1 cellular context compared by ENCODE assay signal in genomic region chr1:106944721-106945120, GRCh38.
TF ChIP-seq lines count a peak whose summit lies in the region.

No MANE protein-coding gene starts in this region.

TF ChIP-seq in HepG2, 621 proteins besides CTCF, POLR2A, EP300 and RAD21 (continued from another document and continues in another):
- TF ChIP-seq PRDM10 (CRISPR knock-in tag; IDR thresholded peaks at IDR 0.05; ENCODE audit: low read depth) (no peak), CEBPB (IDR thresholded peaks at IDR 0.05; ENCODE audit: borderline replicate concordance, low read depth, low read length) (peak; percentile 68; the same call in 1 of the 2 replicates), ZNF703 (CRISPR knock-in tag; IDR thresholded peaks at IDR 0.05; ENCODE audit: borderline replicate concordance) (no peak), HES4 (CRISPR knock-in tag; IDR thresholded peaks at IDR 0.05; ENCODE audit: borderline replicate concordance) (no peak), POGK (CRISPR knock-in tag; conservative IDR thresholded peaks at IDR 0.05) (no peak), CEBPG (CRISPR knock-in tag; IDR thresholded peaks at IDR 0.05) (peak; percentile 48; the same call in 1 of the 2 replicates), ZNF432 (CRISPR knock-in tag; IDR thresholded peaks at IDR 0.05; ENCODE audit: borderline replicate concordance) (no peak), DMAP1 (CRISPR knock-in tag; IDR thresholded peaks at IDR 0.05) (no peak), KLF13 (CRISPR knock-in tag; IDR thresholded peaks at IDR 0.05) (no peak), MTERF4 (CRISPR knock-in tag; IDR thresholded peaks at IDR 0.05) (no peak), NCOA1 (CRISPR knock-in tag; IDR thresholded peaks at IDR 0.05) (no peak), DNMT1 (CRISPR knock-in tag; IDR thresholded peaks at IDR 0.05) (no peak), THAP9 (CRISPR knock-in tag; IDR thresholded peaks at IDR 0.05; ENCODE audit: borderline replicate concordance) (no peak), NFKBIZ (CRISPR knock-in tag; IDR thresholded peaks at IDR 0.05) (no peak), ZNF83 (CRISPR knock-in tag; IDR thresholded peaks at IDR 0.05; ENCODE audit: borderline replicate concordance) (no peak), ZKSCAN1 (IDR thresholded peaks at IDR 0.05; ENCODE audit: low read length) (no peak), ZNF746 (CRISPR knock-in tag; IDR thresholded peaks at IDR 0.05) (no peak), TBP (CRISPR knock-in tag; IDR thresholded peaks at IDR 0.05) (no peak), NFIB (CRISPR knock-in tag; IDR thresholded peaks at IDR 0.05; ENCODE audit: borderline replicate concordance) (no peak), ARID5B (CRISPR knock-in tag; IDR thresholded peaks at IDR 0.05) (0 out of 2 replicates have a peak, but pooled peaks have one; percentile 24), ZNF101 (CRISPR knock-in tag; IDR thresholded peaks at IDR 0.05; ENCODE audit: borderline replicate concordance, low read depth) (no peak), KDM4B (CRISPR knock-in tag; IDR thresholded peaks at IDR 0.05) (no peak), SMYD3 (CRISPR knock-in tag; IDR thresholded peaks at IDR 0.05) (no peak), FOXP4 (CRISPR knock-in tag; IDR thresholded peaks at IDR 0.05) (no peak), ZSCAN29 (CRISPR knock-in tag; conservative IDR thresholded peaks at IDR 0.05) (no peak), SALL2 (CRISPR knock-in tag; IDR thresholded peaks at IDR 0.05) (no peak), ZNF281 (CRISPR knock-in tag; IDR thresholded peaks at IDR 0.05; ENCODE audit: borderline replicate concordance) (no peak), SIX1 (CRISPR knock-in tag; IDR thresholded peaks at IDR 0.05; ENCODE audit: borderline replicate concordance) (peak; percentile 79), SP140L (CRISPR knock-in tag; IDR thresholded peaks at IDR 0.05; ENCODE audit: borderline replicate concordance) (no peak), HHEX (CRISPR knock-in tag; IDR thresholded peaks at IDR 0.05) (no peak), SOX13 (IDR thresholded peaks at IDR 0.05) (no peak), SOX13 (CRISPR knock-in tag; conservative IDR thresholded peaks at IDR 0.05 in 1 of 2, IDR thresholded peaks at IDR 0.05 in 1 of 2) (peak in 1 of 2 experiments; percentile 15; a peak in 1 of 4 replicates), ZNF296 (CRISPR knock-in tag; conservative IDR thresholded peaks at IDR 0.05) (no peak), CBX1 (IDR thresholded peaks at IDR 0.05; ENCODE audit: low read depth) (no peak), CSRNP2 (CRISPR knock-in tag; conservative IDR thresholded peaks at IDR 0.05; ENCODE audit: low read depth) (no peak), FOXA3 (CRISPR knock-in tag; IDR thresholded peaks at IDR 0.05) (peak; percentile 33; the same call in 1 of the 2 replicates), ZNF382 (CRISPR knock-in tag; IDR thresholded peaks at IDR 0.05; ENCODE audit: borderline replicate concordance) (no peak), FOXM1 (CRISPR knock-in tag; IDR thresholded peaks at IDR 0.05) (no peak), GMEB2 (CRISPR knock-in tag; IDR thresholded peaks at IDR 0.05; ENCODE audit: low read depth) (no peak), ZFP41 (CRISPR knock-in tag; IDR thresholded peaks at IDR 0.05; ENCODE audit: borderline replicate concordance) (no peak), FOXC1 (CRISPR knock-in tag; IDR thresholded peaks at IDR 0.05; ENCODE audit: borderline replicate concordance) (no peak)
